ENCODE assay signal across 10 cellular contexts in the genomic region with DNA sequence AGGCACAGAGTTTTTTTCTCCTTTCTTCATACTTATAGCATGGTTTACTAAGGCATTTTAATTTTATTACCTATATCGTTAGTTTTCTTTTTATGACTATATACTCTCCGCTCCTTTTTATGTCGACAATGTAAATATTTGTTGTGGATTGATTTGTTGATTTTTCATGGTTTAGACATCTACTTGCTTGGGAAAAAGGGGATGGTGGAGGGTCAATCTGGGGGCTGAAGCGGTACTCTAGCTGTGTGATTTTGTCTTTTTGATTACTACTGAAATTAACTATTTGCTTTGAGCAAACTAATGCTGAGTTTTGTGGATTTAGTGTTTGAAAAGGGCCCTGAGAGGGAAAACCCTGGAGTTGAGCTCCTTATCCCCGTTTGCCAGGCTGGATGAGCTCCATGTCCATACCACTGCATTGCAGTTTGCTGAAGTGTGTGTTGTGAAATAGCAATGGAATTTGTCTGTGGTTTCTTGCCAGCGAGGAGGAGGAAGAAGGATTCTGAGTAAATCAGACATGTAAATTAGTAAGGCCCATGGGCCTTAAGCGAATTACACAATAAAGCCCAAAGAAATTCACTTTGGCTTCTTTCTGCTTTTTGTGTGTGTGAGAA.
DNase-seq lines count a peak whose midpoint lies in the region; ATAC-seq, FAIRE-seq and TF ChIP-seq lines count a peak whose summit lies in the region.
"Had no signal": no experiment of that assay in that cellular context is flagged by ENCODE, and none has a peak within 500 bp of the region (broad histone marks: within the 10 kb centered on the region; RNA-seq: fewer than 3 reads in every experiment).

No MANE protein-coding gene starts in this region.

- DNase-seq in A172 (ENCODE audit: low spot score) (peak; percentile 83), HT1080 (ENCODE audit: low read depth) (peak; percentile 91), amniotic stem cell (lab: John Stamatoyannopoulos, UW) (peak; percentile 49), left colon (peak in 1 of 2 donors; percentile 51), GM10266 (ENCODE audit: extremely low spot score) (no peak), frontal cortex (ENCODE audit: low spot score in 2 of 2) (no peak), DMS79 (lab: John Stamatoyannopoulos, UW) (no peak)
- DNase-seq: NK-92 treated with Interleukin-12 subunit alpha and Interleukin-12 subunit beta, amount 100 ng/mL, for 24 hours had no signal

- no peak for TF ChIP-seq CTCF in GM10266 (IDR thresholded peaks at IDR 0.05; ENCODE audit: control insufficient read depth, insufficient read depth, low read depth, missing control alignments)

- ATAC-seq in left colon, result peak; percentile 36
- ATAC-seq in HG03460 (IDR thresholded peaks at IDR 0.05; ENCODE audit: unreplicated experiment), result no peak

- no peak for FAIRE-seq in frontal cortex (lab: Jason Lieb, UNC)
- FAIRE-seq: G401.6 had no signal

- intact Hi-C loops in left colon (cut with DNase I, micrococcal nuclease), result no loop called here

Comparison
In these comparisons a context has a peak if more than half of its experiments do, and no peak if none do; other contexts are left out.
1. DNase-seq: peak in A172 (single experiment), HT1080 (single experiment) and amniotic stem cell (single experiment); none in GM10266 (single experiment), frontal cortex (0 of 2) and DMS79 (single experiment).